13 cellular contexts compared by ENCODE assay signal in genomic region chrX:42519666-42520231, GRCh38.
DNase-seq lines count a peak whose midpoint lies in the region; ATAC-seq and TF ChIP-seq lines count a peak whose summit lies in the region.
"Had no signal": no experiment of that assay in that cellular context is flagged by ENCODE, and none has a peak within 500 bp of the region (broad histone marks: within the 10 kb centered on the region; RNA-seq: fewer than 3 reads in every experiment).

No MANE protein-coding gene starts in this region.

- H3K27me3 ChIP-seq in brain microvascular endothelial cell (replicated peaks) (no peaks in the 10 kb centered on the region), psoas muscle (ENCODE audit: insufficient read depth in 3 of 3, low read length in 2 of 3) (no peaks in the 10 kb centered on the region), aorta (ENCODE audit: control insufficient read depth in 1 of 2, insufficient read depth in 2 of 2, low read length in 1 of 2) (no peaks in the 10 kb centered on the region), stomach (no peaks in the 10 kb centered on the region)
- H3K27me3 ChIP-seq: neutrophil had no signal

- no peak for TF ChIP-seq EP300 in stomach (IDR thresholded peaks at IDR 0.05)

- no peak overlapping the region for H3K4me3 ChIP-seq in brain microvascular endothelial cell (ENCODE audit: low read depth, low read length)
- no peak overlapping the region for H3K4me3 ChIP-seq in psoas muscle
- H3K4me3 ChIP-seq in aorta (ENCODE audit: low read length in 2 of 2), result no peak overlapping the region
- no peak overlapping the region for H3K4me3 ChIP-seq in stomach

- 97 to 100% (median 98%) methylated on average over 1 of the region's 1 CpG for WGBS in psoas muscle, 3 donors
- 18 to 46% methylated on average over 1 of the region's 1 CpG for WGBS in aorta, 2 donors
- 72 to 100% (median 92%) methylated on average over 1 of the region's 1 CpG for WGBS in stomach, 5 donors

- H3K36me3 ChIP-seq in brain microvascular endothelial cell (replicated peaks), result no peaks in the 10 kb centered on the region
- no peaks in the 10 kb centered on the region for H3K36me3 ChIP-seq in psoas muscle (ENCODE audit: insufficient read depth in 1 of 2, low read depth in 1 of 2)
- no peaks in the 10 kb centered on the region for H3K36me3 ChIP-seq in aorta (ENCODE audit: control insufficient read depth in 1 of 2, insufficient read depth in 2 of 2, low read length in 1 of 2)
- H3K36me3 ChIP-seq in stomach, result no peaks in the 10 kb centered on the region
- H3K36me3 ChIP-seq: neutrophil had no signal

- ATAC-seq in psoas muscle (no peak), aorta (ENCODE audit: low FRiP score) (no peak), GM18867 (IDR thresholded peaks at IDR 0.05; ENCODE audit: unreplicated experiment) (no peak)
- ATAC-seq: activated CD8-positive, alpha-beta T cell treated with anti-CD3 and anti-CD28 coated beads for 36 hours had no signal

- in situ Hi-C loops in brain microvascular endothelial cell (cut with HindIII; ENCODE audit: low pct_ligation_motif_present, low sequenced_read_pairs), result no loop called here

- TF ChIP-seq CTCF in brain microvascular endothelial cell (IDR thresholded peaks at IDR 0.05; ENCODE audit: low read depth, low read length, missing control alignments), result peak; percentile 26
- TF ChIP-seq CTCF in psoas muscle (IDR thresholded peaks at IDR 0.05), result no peak
- no peak for TF ChIP-seq CTCF in stomach (IDR thresholded peaks at IDR 0.05)

- H3K4me1 ChIP-seq in psoas muscle (no peaks in the 10 kb centered on the region), aorta (ENCODE audit: control insufficient read depth in 1 of 2, insufficient read depth in 2 of 2, low read length in 2 of 2) (no peaks in the 10 kb centered on the region), stomach (no peaks in the 10 kb centered on the region)

- H3K9me3 ChIP-seq in psoas muscle, result no peaks in the 10 kb centered on the region
- H3K9me3 ChIP-seq in aorta (ENCODE audit: control insufficient read depth, low read length), result no peaks in the 10 kb centered on the region
- H3K9me3 ChIP-seq in stomach, result no peaks in the 10 kb centered on the region
- H3K9me3 ChIP-seq: neutrophil had no signal

- peak; percentile 22 for DNase-seq in COLO829 (ENCODE audit: low spot score)
- DNase-seq in LHCN-M2 (ENCODE audit: low read depth), result peak; percentile 3
- peak; percentile 67 for DNase-seq in brain microvascular endothelial cell
- DNase-seq in kidney tubule cell (ENCODE audit: low spot score), result peak; percentile 62
- no peak for DNase-seq in psoas muscle
- no peak for DNase-seq in aorta
- DNase-seq in stomach, result no peak
- DNase-seq: activated CD8-positive, alpha-beta T cell treated with anti-CD3 and anti-CD28 coated beads for 36 hours; KG1; left cardiac atrium; NCI-H510A treated with DMSO at 0.1 percent for 48 hours had no signal

- no peak for TF ChIP-seq POLR2A in stomach (IDR thresholded peaks at IDR 0.05)

- H3K27ac ChIP-seq in brain microvascular endothelial cell (no peak overlapping the region), psoas muscle (no peak overlapping the region), aorta (ENCODE audit: low read depth in 1 of 2, low read length in 2 of 2) (no peak overlapping the region), stomach (no peak overlapping the region)
- H3K27ac ChIP-seq: neutrophil had no signal

- intact Hi-C loops in psoas muscle (cut with DNase I), result no loop called here
- intact Hi-C loops in aorta (cut with DNase I), result no loop called here
- intact Hi-C loops in stomach (cut with DNase I; ENCODE audit: low total_unique reads), result no loop called here

Comparison
In these comparisons a context has a peak if more than half of its experiments do, and no peak if none do; other contexts are left out.
1. DNase-seq: peak in COLO829 (single experiment), LHCN-M2 (single experiment), brain microvascular endothelial cell (single experiment) and kidney tubule cell (single experiment); none in psoas muscle (0 of 2), aorta (0 of 2) and stomach (single experiment).